ENCODE assay signal across 24 cellular contexts in genomic region chr2:81529944-81530343, GRCh38.
"Had no signal": no experiment of that assay in that cellular context is flagged by ENCODE, and none has a peak within 500 bp of the region (broad histone marks: within the 10 kb centered on the region; RNA-seq: fewer than 3 reads in every experiment).

No MANE protein-coding gene starts in this region.

- H3K27me3 ChIP-seq: colonic mucosa, esophagus muscularis mucosa, foreskin keratinocyte, gastroesophageal sphincter, heart left ventricle, hepatocyte, left lung had no signal

- DNase-seq: colonic mucosa; cortex of kidney; effector CD8-positive, alpha-beta T cell; effector memory CD8-positive, alpha-beta T cell; endodermal cell; foreskin keratinocyte; heart left ventricle; hypothalamus; left cardiac atrium; left lung; left ventricle myocardium superior; lower lobe of right lung; mesenchymal stem cell; mucosa of descending colon; naive B cell; naive thymus-derived CD8-positive, alpha-beta T cell had no signal

- H3K9me3 ChIP-seq: colonic mucosa, esophagus muscularis mucosa, gastroesophageal sphincter, lower lobe of right lung had no signal

- H3K4me3 ChIP-seq: colonic mucosa, esophagus muscularis mucosa, gastroesophageal sphincter, heart left ventricle, hepatocyte, left lung, lower lobe of right lung, mucosa of descending colon had no signal

- FAIRE-seq: endometrium, endothelial cell of umbilical vein, frontal cortex, islet of Langerhans, keratinocyte had no signal

- H2AFZ ChIP-seq: hepatocyte had no signal

- H3K27ac ChIP-seq: colonic mucosa, esophagus muscularis mucosa, foreskin keratinocyte, gastroesophageal sphincter, heart left ventricle, hepatocyte, left lung, lower lobe of right lung had no signal

- H3K36me3 ChIP-seq: colonic mucosa, esophagus muscularis mucosa, gastroesophageal sphincter, heart left ventricle, left lung, lower lobe of right lung had no signal

- H3K79me2 ChIP-seq: hepatocyte had no signal

- ATAC-seq: effector memory CD8-positive, alpha-beta T cell; foreskin keratinocyte; gastroesophageal sphincter; heart left ventricle; left cardiac atrium; left lung; left ventricle myocardium superior; lower lobe of right lung; mucosa of descending colon; naive thymus-derived CD8-positive, alpha-beta T cell had no signal

- H3K4me1 ChIP-seq: colonic mucosa, esophagus muscularis mucosa, foreskin keratinocyte, gastroesophageal sphincter, heart left ventricle, left lung, lower lobe of right lung had no signal

- H3K4me2 ChIP-seq: hepatocyte had no signal
